In genomic region chr2:49248506-49248905, GRCh38 we compare ENCODE assay signal across 12 cellular contexts.
DNase-seq lines count a peak whose midpoint lies in the region; ATAC-seq and TF ChIP-seq lines count a peak whose summit lies in the region.
"Had no signal": no experiment of that assay in that cellular context is flagged by ENCODE, and none has a peak within 500 bp of the region (broad histone marks: within the 10 kb centered on the region; RNA-seq: fewer than 3 reads in every experiment).

No MANE protein-coding gene starts in this region.

- no peak for TF ChIP-seq CTCF in astrocyte of the spinal cord (IDR thresholded peaks at IDR 0.05; ENCODE audit: low read depth, low read length)

- H2AFZ ChIP-seq in ACC112 (ENCODE audit: low read length, unreplicated experiment), result no peak overlapping the region

- H3K27me3 ChIP-seq in ACC112 (ENCODE audit: insufficient read depth, low read length), result no peaks in the 10 kb centered on the region
- H3K27me3 ChIP-seq: BLaER1 had no signal

- ATAC-seq in HG02938 (IDR thresholded peaks at IDR 0.05; ENCODE audit: unreplicated experiment), result no peak
- ATAC-seq: activated CD8-positive, alpha-beta memory T cell treated with anti-CD3 and anti-CD28 coated beads, Interleukin-2, amount 10 ng/mL, durations not matched to agents 7 days and 5 days had no signal

- in situ Hi-C loops in astrocyte of the spinal cord (cut with HindIII; ENCODE audit: low sequenced_read_pairs), result no loop called here

- H3K27ac ChIP-seq in ACC112 (ENCODE audit: low read depth, low read length), result peak overlapping the region; percentile 76
- H3K27ac ChIP-seq: BLaER1 had no signal

- H3K79me2 ChIP-seq in ACC112 (ENCODE audit: control insufficient read depth, insufficient read depth, low read length, unreplicated experiment), result no peaks in the 10 kb centered on the region

- DNase-seq in HT1080 (ENCODE audit: low read depth), result peak; percentile 93
- peak; percentile 96 for DNase-seq in astrocyte of the spinal cord (ENCODE audit: low read depth, low spot score)
- DNase-seq in iPS-NIHi7 (ENCODE audit: extremely low spot score), result peak; percentile 14
- no peak for DNase-seq in NCI-H2196 treated with DMSO at 0.1 percent for 48 hours (lab: John Stamatoyannopoulos, UW; ENCODE audit: unreplicated experiment)
- no peak for DNase-seq in activated CD8-positive, alpha-beta memory T cell treated with anti-CD3 and anti-CD28 coated beads, Interleukin-2, amount 50 U/mL, for 4 hours
- DNase-seq in activated T-cell treated with anti-CD3 and anti-CD28 coated beads, Interleukin-2, amount 50 U/mL, for 48 hours, result no peak
- DNase-seq: activated CD8-positive, alpha-beta memory T cell treated with anti-CD3 and anti-CD28 coated beads, Interleukin-2, amount 10 ng/mL, durations not matched to agents 7 days and 5 days; hypothalamus; NCI-H2029 treated with DMSO at 0.1 percent for 48 hours had no signal

- H3K4me1 ChIP-seq in ACC112 (ENCODE audit: control insufficient read depth, insufficient read depth, low read length, unreplicated experiment), result peaks cover 33% of the 10 kb centered on the region
- H3K4me1 ChIP-seq: BLaER1 had no signal

- no peaks in the 10 kb centered on the region for H3K36me3 ChIP-seq in ACC112 (ENCODE audit: insufficient read depth, low read length)
- H3K36me3 ChIP-seq: BLaER1 had no signal

- peak overlapping the region; percentile 25; the same call in 1 of the 2 replicates for H3K4me3 ChIP-seq in ACC112 (ENCODE audit: low read depth, low read length)
- no peak overlapping the region for H3K4me3 ChIP-seq in astrocyte of the spinal cord (ENCODE audit: low read depth, low read length)
- H3K4me3 ChIP-seq: BLaER1 had no signal

Comparison
In these comparisons a context has a peak if more than half of its experiments do, and no peak if none do; other contexts are left out.
1. DNase-seq: peak in HT1080 (single experiment), astrocyte of the spinal cord (single experiment) and iPS-NIHi7 (single experiment); none in NCI-H2196 treated with DMSO at 0.1 percent for 48 hours (single experiment), activated CD8-positive, alpha-beta memory T cell treated with anti-CD3 and anti-CD28 coated beads, Interleukin-2, amount 50 U/mL, for 4 hours (single experiment) and activated T-cell treated with anti-CD3 and anti-CD28 coated beads, Interleukin-2, amount 50 U/mL, for 48 hours (0 of 2).